ENCODE assay signal across 1 cellular context in the genomic region with DNA sequence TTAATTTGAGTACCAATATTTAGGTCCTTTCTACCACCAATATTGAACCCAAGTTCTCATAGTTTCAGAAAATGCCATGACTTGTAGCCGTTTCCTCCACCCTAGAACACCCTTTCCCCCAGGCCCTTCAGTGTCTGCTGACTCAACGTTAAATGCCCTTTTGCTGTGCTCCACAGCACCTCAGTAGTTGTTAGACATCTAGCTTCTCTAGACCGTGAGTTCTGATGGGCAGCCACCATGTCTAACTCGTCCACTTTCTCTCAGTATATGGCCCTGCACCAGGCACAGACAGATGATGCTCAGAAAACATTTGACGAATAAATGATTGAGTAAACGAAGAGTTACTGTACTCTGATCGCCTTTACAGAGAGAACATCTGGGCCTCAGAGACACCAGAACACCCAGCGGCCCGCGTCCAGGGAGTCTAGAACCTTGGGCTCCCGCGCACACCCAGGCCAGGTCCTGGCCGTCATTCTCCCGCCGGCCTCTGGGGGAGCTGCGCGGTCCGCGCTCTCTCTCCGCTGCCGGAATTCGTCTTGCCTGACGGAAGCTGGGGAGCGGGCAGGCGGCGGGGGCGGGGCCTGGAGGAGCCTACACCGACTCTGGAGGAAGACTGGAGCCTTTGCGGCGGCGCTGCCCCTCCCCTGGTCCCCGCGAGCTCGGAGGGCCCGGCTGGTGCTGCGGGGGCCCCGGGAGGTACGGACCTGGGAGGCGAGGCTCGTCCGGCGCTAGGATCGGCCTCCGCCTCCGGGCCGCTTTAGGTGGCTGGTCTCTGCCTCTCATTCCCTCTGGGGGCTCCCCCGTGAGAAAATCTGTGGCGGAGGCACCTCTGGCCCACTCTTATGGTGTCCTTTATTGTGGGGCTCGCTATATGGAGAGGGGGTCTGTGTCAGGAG.
TF ChIP-seq lines count a peak whose summit lies in the region.

A gene (plus strand): TSS at position 582 of the 896 bp plus-strand sequence. CDS start 1,488 bp downstream, outside the sequence.

TF ChIP-seq in HepG2, 621 proteins besides CTCF, POLR2A, EP300 and RAD21 (continued from another document and continues in another):
- TF ChIP-seq, protein P1, sequence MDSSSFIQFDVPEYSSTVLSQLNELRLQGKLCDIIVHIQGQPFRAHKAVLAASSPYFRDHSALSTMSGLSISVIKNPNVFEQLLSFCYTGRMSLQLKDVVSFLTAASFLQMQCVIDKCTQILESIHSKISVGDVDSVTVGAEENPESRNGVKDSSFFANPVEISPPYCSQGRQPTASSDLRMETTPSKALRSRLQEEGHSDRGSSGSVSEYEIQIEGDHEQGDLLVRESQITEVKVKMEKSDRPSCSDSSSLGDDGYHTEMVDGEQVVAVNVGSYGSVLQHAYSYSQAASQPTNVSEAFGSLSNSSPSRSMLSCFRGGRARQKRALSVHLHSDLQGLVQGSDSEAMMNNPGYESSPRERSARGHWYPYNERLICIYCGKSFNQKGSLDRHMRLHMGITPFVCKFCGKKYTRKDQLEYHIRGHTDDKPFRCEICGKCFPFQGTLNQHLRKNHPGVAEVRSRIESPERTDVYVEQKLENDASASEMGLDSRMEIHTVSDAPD (CRISPR knock-in tag; IDR thresholded peaks at IDR 0.05), result no peak
- TF ChIP-seq ZNF629 (CRISPR knock-in tag; conservative IDR thresholded peaks at IDR 0.05) (peak; percentile 16; the same call in 1 of the 2 replicates), ZNF292 (CRISPR knock-in tag; IDR thresholded peaks at IDR 0.05; ENCODE audit: borderline replicate concordance, low read depth) (peak; percentile 53; the same call in 1 of the 2 replicates), MED1 (CRISPR knock-in tag; IDR thresholded peaks at IDR 0.05) (peak; percentile 80), MBD4 (IDR thresholded peaks at IDR 0.05; ENCODE audit: borderline replicate concordance, low read length) (no peak), RCOR2 (CRISPR knock-in tag; IDR thresholded peaks at IDR 0.05) (0 out of 2 replicates have a peak, but pooled peaks have one; percentile 23), ZNF790 (CRISPR knock-in tag; IDR thresholded peaks at IDR 0.05; ENCODE audit: borderline replicate concordance) (no peak; the same call in 1 of the 2 replicates), ZBTB21 (CRISPR knock-in tag; IDR thresholded peaks at IDR 0.05) (no peak; the same call in 1 of the 2 replicates), BORCS8-MEF2B (CRISPR knock-in tag; IDR thresholded peaks at IDR 0.05) (no peak), ZNF232 (CRISPR knock-in tag; IDR thresholded peaks at IDR 0.05; ENCODE audit: borderline replicate concordance) (peak; percentile 76; the same call in 1 of the 2 replicates), AGO1 (IDR thresholded peaks at IDR 0.05; ENCODE audit: low read depth, low read length, poor library complexity, severe bottlenecking) (peak; percentile 80), ZNF274 (CRISPR knock-in tag; IDR thresholded peaks at IDR 0.05) (no peak; the same call in 1 of the 2 replicates), KMT2A (CRISPR knock-in tag; IDR thresholded peaks at IDR 0.05) (peak; percentile 90), ZNF350 (CRISPR knock-in tag; IDR thresholded peaks at IDR 0.05; ENCODE audit: borderline replicate concordance, low read depth) (peak; percentile 90; the same call in 1 of the 2 replicates), MIXL1 (CRISPR knock-in tag; IDR thresholded peaks at IDR 0.05) (peak; percentile 87), SNAI1 (CRISPR knock-in tag; IDR thresholded peaks at IDR 0.05; ENCODE audit: borderline replicate concordance) (0 out of 2 replicates have a peak, but pooled peaks have one; percentile 30), ZNF337 (CRISPR knock-in tag; IDR thresholded peaks at IDR 0.05; ENCODE audit: borderline replicate concordance, low read depth) (no peak), SNRNP70 (IDR thresholded peaks at IDR 0.05; ENCODE audit: low read depth, low read length) (no peak), DMAP1 (CRISPR knock-in tag; IDR thresholded peaks at IDR 0.05) (peak; percentile 57; the same call in 1 of the 2 replicates), CCAR2 (optimal IDR thresholded peaks at IDR 0.05; ENCODE audit: low read depth, low read length) (no peak), CREB1 (IDR thresholded peaks at IDR 0.05) (peak; percentile 32; the same call in 1 of the 2 replicates), CREB1 (CRISPR knock-in tag; IDR thresholded peaks at IDR 0.05) (peak; percentile 74), AHR (CRISPR knock-in tag; IDR thresholded peaks at IDR 0.05) (0 out of 2 replicates have a peak, but pooled peaks have one; percentile 80), IRX3 (CRISPR knock-in tag; IDR thresholded peaks at IDR 0.05; ENCODE audit: borderline replicate concordance, low read depth) (no peak; the same call in 1 of the 2 replicates), ZNF776 (CRISPR knock-in tag; IDR thresholded peaks at IDR 0.05) (peak; percentile 75; the same call in 1 of the 2 replicates), NFYC (CRISPR knock-in tag; IDR thresholded peaks at IDR 0.05) (peak; percentile 46), RBM39 (IDR thresholded peaks at IDR 0.05; ENCODE audit: low read depth, low read length, poor library complexity, severe bottlenecking) (peak; percentile 81)
- TF ChIP-seq, protein P2, sequence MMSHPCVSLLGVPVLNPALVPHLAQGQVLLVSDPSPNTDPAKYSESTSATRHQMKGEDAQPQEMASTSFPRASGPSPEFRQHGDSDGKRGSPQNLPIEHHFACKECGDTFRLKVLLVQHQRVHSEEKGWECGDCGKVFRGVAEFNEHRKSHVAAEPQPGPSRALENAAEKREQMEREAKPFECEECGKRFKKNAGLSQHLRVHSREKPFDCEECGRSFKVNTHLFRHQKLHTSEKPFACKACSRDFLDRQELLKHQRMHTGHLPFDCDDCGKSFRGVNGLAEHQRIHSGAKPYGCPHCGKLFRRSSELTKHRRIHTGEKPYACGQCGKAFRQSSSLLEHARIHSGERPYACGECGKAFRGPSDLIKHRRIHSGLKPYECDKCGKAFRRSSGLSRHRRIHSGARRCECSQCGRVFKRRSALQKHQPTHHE (CRISPR knock-in tag; IDR thresholded peaks at IDR 0.05; ENCODE audit: borderline replicate concordance), result peak; percentile 96
- TF ChIP-seq, protein P3, sequence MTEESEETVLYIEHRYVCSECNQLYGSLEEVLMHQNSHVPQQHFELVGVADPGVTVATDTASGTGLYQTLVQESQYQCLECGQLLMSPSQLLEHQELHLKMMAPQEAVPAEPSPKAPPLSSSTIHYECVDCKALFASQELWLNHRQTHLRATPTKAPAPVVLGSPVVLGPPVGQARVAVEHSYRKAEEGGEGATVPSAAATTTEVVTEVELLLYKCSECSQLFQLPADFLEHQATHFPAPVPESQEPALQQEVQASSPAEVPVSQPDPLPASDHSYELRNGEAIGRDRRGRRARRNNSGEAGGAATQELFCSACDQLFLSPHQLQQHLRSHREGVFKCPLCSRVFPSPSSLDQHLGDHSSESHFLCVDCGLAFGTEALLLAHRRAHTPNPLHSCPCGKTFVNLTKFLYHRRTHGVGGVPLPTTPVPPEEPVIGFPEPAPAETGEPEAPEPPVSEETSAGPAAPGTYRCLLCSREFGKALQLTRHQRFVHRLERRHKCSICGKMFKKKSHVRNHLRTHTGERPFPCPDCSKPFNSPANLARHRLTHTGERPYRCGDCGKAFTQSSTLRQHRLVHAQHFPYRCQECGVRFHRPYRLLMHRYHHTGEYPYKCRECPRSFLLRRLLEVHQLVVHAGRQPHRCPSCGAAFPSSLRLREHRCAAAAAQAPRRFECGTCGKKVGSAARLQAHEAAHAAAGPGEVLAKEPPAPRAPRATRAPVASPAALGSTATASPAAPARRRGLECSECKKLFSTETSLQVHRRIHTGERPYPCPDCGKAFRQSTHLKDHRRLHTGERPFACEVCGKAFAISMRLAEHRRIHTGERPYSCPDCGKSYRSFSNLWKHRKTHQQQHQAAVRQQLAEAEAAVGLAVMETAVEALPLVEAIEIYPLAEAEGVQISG (CRISPR knock-in tag; IDR thresholded peaks at IDR 0.05), result peak; percentile 100
- TF ChIP-seq, protein P4, sequence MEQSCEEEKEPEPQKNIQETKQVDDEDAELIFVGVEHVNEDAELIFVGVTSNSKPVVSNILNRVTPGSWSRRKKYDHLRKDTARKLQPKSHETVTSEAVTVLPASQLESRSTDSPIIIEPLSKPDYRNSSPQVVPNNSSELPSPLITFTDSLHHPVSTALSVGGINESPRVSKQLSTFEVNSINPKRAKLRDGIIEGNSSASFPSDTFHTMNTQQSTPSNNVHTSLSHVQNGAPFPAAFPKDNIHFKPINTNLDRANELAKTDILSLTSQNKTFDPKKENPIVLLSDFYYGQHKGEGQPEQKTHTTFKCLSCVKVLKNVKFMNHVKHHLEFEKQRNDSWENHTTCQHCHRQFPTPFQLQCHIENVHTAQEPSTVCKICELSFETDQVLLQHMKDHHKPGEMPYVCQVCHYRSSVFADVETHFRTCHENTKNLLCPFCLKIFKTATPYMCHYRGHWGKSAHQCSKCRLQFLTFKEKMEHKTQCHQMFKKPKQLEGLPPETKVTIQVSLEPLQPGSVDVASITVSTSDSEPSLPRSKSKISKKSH (CRISPR knock-in tag; IDR thresholded peaks at IDR 0.05; ENCODE audit: borderline replicate concordance), result peak; percentile 85
- TF ChIP-seq, protein P5, sequence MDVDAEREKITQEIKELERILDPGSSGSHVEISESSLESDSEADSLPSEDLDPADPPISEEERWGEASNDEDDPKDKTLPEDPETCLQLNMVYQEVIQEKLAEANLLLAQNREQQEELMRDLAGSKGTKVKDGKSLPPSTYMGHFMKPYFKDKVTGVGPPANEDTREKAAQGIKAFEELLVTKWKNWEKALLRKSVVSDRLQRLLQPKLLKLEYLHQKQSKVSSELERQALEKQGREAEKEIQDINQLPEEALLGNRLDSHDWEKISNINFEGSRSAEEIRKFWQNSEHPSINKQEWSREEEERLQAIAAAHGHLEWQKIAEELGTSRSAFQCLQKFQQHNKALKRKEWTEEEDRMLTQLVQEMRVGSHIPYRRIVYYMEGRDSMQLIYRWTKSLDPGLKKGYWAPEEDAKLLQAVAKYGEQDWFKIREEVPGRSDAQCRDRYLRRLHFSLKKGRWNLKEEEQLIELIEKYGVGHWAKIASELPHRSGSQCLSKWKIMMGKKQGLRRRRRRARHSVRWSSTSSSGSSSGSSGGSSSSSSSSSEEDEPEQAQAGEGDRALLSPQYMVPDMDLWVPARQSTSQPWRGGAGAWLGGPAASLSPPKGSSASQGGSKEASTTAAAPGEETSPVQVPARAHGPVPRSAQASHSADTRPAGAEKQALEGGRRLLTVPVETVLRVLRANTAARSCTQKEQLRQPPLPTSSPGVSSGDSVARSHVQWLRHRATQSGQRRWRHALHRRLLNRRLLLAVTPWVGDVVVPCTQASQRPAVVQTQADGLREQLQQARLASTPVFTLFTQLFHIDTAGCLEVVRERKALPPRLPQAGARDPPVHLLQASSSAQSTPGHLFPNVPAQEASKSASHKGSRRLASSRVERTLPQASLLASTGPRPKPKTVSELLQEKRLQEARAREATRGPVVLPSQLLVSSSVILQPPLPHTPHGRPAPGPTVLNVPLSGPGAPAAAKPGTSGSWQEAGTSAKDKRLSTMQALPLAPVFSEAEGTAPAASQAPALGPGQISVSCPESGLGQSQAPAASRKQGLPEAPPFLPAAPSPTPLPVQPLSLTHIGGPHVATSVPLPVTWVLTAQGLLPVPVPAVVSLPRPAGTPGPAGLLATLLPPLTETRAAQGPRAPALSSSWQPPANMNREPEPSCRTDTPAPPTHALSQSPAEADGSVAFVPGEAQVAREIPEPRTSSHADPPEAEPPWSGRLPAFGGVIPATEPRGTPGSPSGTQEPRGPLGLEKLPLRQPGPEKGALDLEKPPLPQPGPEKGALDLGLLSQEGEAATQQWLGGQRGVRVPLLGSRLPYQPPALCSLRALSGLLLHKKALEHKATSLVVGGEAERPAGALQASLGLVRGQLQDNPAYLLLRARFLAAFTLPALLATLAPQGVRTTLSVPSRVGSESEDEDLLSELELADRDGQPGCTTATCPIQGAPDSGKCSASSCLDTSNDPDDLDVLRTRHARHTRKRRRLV (CRISPR knock-in tag; IDR thresholded peaks at IDR 0.05), result peak; percentile 64; the same call in 1 of the 2 replicates
- TF ChIP-seq, protein P6, sequence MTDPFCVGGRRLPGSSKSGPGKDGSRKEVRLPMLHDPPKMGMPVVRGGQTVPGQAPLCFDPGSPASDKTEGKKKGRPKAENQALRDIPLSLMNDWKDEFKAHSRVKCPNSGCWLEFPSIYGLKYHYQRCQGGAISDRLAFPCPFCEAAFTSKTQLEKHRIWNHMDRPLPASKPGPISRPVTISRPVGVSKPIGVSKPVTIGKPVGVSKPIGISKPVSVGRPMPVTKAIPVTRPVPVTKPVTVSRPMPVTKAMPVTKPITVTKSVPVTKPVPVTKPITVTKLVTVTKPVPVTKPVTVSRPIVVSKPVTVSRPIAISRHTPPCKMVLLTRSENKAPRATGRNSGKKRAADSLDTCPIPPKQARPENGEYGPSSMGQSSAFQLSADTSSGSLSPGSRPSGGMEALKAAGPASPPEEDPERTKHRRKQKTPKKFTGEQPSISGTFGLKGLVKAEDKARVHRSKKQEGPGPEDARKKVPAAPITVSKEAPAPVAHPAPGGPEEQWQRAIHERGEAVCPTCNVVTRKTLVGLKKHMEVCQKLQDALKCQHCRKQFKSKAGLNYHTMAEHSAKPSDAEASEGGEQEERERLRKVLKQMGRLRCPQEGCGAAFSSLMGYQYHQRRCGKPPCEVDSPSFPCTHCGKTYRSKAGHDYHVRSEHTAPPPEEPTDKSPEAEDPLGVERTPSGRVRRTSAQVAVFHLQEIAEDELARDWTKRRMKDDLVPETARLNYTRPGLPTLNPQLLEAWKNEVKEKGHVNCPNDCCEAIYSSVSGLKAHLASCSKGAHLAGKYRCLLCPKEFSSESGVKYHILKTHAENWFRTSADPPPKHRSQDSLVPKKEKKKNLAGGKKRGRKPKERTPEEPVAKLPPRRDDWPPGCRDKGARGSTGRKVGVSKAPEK (CRISPR knock-in tag; IDR thresholded peaks at IDR 0.05; ENCODE audit: borderline replicate concordance), result 0 out of 2 replicates have a peak, but pooled peaks have one; percentile 54
- TF ChIP-seq, protein P7, sequence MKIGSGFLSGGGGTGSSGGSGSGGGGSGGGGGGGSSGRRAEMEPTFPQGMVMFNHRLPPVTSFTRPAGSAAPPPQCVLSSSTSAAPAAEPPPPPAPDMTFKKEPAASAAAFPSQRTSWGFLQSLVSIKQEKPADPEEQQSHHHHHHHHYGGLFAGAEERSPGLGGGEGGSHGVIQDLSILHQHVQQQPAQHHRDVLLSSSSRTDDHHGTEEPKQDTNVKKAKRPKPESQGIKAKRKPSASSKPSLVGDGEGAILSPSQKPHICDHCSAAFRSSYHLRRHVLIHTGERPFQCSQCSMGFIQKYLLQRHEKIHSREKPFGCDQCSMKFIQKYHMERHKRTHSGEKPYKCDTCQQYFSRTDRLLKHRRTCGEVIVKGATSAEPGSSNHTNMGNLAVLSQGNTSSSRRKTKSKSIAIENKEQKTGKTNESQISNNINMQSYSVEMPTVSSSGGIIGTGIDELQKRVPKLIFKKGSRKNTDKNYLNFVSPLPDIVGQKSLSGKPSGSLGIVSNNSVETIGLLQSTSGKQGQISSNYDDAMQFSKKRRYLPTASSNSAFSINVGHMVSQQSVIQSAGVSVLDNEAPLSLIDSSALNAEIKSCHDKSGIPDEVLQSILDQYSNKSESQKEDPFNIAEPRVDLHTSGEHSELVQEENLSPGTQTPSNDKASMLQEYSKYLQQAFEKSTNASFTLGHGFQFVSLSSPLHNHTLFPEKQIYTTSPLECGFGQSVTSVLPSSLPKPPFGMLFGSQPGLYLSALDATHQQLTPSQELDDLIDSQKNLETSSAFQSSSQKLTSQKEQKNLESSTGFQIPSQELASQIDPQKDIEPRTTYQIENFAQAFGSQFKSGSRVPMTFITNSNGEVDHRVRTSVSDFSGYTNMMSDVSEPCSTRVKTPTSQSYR (CRISPR knock-in tag; IDR thresholded peaks at IDR 0.05; ENCODE audit: borderline replicate concordance), result peak; percentile 46; the same call in 1 of the 2 replicates
- TF ChIP-seq, protein P8, sequence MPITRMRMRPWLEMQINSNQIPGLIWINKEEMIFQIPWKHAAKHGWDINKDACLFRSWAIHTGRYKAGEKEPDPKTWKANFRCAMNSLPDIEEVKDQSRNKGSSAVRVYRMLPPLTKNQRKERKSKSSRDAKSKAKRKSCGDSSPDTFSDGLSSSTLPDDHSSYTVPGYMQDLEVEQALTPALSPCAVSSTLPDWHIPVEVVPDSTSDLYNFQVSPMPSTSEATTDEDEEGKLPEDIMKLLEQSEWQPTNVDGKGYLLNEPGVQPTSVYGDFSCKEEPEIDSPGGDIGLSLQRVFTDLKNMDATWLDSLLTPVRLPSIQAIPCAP (CRISPR knock-in tag; IDR thresholded peaks at IDR 0.05; ENCODE audit: low read depth), result no peak; the same call in 1 of the 2 replicates
